ENCODE assay signal across 8 cellular contexts in the genomic region with DNA sequence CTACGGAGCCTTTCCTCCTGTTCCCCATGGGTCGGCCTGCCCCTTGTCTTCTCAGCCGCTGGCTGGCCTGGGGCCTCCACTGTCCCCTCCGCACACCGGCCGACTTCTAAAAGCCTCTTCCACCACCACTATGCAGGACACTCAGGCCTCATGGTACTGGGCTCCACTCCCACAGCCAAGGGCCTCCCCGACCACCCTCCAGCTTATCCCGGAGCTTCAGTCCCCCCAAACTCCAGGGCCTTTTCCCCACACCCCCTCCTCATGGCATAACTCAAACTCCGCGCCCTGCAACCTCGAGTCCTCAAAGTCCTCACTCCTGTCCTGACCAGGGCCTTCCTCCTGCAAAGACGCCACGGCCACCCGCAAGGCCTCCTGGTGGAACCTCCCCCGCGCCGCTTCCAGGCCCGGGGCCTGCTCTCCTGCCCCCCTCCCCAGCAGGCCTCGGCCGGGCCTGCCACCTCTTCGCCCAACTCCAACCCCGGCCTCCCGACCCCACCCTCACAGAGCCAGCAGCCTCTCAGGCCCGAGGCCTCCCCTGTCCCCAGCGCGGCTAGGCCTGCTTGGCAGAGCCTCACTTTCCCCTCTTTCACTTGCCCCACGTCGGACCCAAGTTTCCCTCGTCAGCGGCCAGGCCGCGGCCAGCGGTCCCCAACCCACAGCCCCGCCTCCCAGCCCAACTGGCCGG. TPM values are rescaled to one million over a fixed set of nuclear protein-coding genes. Genes with fewer than 3 reads are reported as not detected.
DNase-seq lines count a peak whose midpoint lies in the region; ATAC-seq and TF ChIP-seq lines count a peak whose summit lies in the region.

No MANE protein-coding gene starts in this region.

- ATAC-seq in GM21526 (IDR thresholded peaks at IDR 0.05; ENCODE audit: low FRiP score, unreplicated experiment) (peak; percentile 2), left lobe of liver (peak; percentile 15), GM19324 (IDR thresholded peaks at IDR 0.05; ENCODE audit: low FRiP score, unreplicated experiment) (no peak)

- DNase-seq in AG08396 (ENCODE audit: low spot score) (peak; percentile 49), RPMI8226 (peak; percentile 30), chondrocyte (ENCODE audit: low spot score) (no peak), left lobe of liver (ENCODE audit: low spot score) (peak; percentile 64), NCI-H2171 (lab: John Stamatoyannopoulos, UW) (no peak)
- DNase-seq in stimulated activated CD8-positive, alpha-beta memory T cell treated with anti-CD3 and anti-CD28 coated beads, Interleukin-2, amount 100 ng/mL, for 48 hours (ENCODE audit: low read depth in 2 of 2) = peak; percentile 15 to 17

- H3K27ac Mint-ChIP-seq in chondrocyte (ENCODE audit: unreplicated experiment) = peak overlapping the region; percentile 99

- H3K9me3 Mint-ChIP-seq in chondrocyte (ENCODE audit: low read depth) = no peaks in the 10 kb centered on the region

- H3K4me3 Mint-ChIP-seq in chondrocyte (ENCODE audit: unreplicated experiment) = peak overlapping the region; percentile 86

- H3K27me3 Mint-ChIP-seq in chondrocyte (ENCODE audit: low read depth) = no peaks in the 10 kb centered on the region

- H3K4me1 Mint-ChIP-seq in chondrocyte (ENCODE audit: low read depth) = peaks cover 46% of the 10 kb centered on the region

- no peak for TF ChIP-seq CTCF in chondrocyte (IDR thresholded peaks at IDR 0.05)

- peaks cover 15% of the 10 kb centered on the region for H3K36me3 Mint-ChIP-seq in chondrocyte (ENCODE audit: low read depth)

RNA-seq across cellular contexts. Expression of a gene that starts 1.9 kb away (rescaled TPM):
- total RNA-seq in chondrocyte = 82.0 to 96.8 TPM (median 82.9 TPM) in 3 replicates
- 23.1 TPM for total RNA-seq in left lobe of liver

RNA-seq across cellular contexts. Expression of a gene that starts 1.9 kb away (rescaled TPM):
- total RNA-seq in chondrocyte (167 to 194 TPM (median 168 TPM) in 3 replicates), left lobe of liver (68.7 TPM)

RNA-seq across cellular contexts. Expression of a gene that starts 39.1 kb away (rescaled TPM):
- total RNA-seq in chondrocyte (21.2 to 23.5 TPM (median 23.4 TPM) in 3 replicates), left lobe of liver (9.3 TPM)

RNA-seq across cellular contexts. Expression of a gene that starts 54.0 kb away (rescaled TPM):
- total RNA-seq in chondrocyte (2.6 to 9.9 TPM (median 2.7 TPM) in 3 replicates), left lobe of liver (0.33 TPM)

Comparison
In these comparisons a context has a peak if more than half of its experiments do, and no peak if none do; other contexts are left out.
1. DNase-seq: peak in AG08396 (single experiment), RPMI8226 (single experiment), left lobe of liver (single experiment) and stimulated activated CD8-positive, alpha-beta memory T cell treated with anti-CD3 and anti-CD28 coated beads, Interleukin-2, amount 100 ng/mL, for 48 hours (2 of 2); none in chondrocyte (single experiment) and NCI-H2171 (single experiment).